1 cellular context compared by ENCODE assay signal in the genomic region with DNA sequence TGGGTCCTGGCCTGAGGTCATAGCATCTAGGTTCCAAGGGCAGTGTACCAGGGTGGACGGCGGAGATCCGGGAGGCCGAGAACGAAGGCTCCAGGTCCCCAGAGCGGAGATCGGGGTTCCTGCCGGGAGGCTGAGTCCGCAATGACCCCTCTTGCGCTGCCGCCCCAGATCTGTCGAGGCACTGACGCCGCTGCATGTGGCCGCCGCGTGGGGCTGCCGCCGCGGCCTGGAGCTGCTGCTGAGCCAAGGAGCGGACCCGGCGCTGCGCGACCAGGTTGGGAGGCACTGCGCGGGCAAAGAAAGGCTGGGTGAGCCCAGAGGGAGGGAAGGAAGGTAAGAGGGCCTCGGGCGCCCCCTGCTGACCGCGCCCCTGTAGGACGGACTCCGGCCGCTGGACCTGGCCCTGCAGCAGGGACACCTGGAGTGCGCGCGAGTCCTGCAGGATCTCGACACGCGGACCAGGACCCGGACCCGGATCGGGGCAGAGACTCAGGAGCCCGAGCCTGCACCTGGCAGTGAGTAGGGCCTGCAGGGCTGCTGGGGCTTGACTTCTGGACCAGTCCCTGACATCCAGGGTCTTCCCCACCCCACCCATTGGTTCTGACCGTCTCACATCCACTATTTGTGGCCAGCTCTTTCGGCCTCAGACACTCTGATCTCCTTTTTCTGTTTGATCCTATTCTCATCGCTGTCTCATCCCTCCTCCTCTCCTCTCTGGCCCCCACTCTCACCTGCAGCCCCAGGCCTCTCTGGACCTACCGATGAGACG.
A peak's percentile ranks its signal among the peaks of the same experiment; 100 is the strongest.
TF ChIP-seq lines count a peak whose summit lies in the region.

No MANE protein-coding gene starts in this region.

TF ChIP-seq in SK-N-SH, 30 proteins besides CTCF, POLR2A, EP300 and RAD21 (continued from another document):
- peak; percentile 73 for TF ChIP-seq MXI1 (IDR thresholded peaks at IDR 0.05; ENCODE audit: low read depth, low read length)
- TF ChIP-seq SMC3 (IDR thresholded peaks at IDR 0.05; ENCODE audit: low read depth, low read length): peak; percentile 88
- TF ChIP-seq USF2 (IDR thresholded peaks at IDR 0.05; ENCODE audit: borderline replicate concordance, low read depth, low read length): no peak
- TF ChIP-seq RCOR1 (IDR thresholded peaks at IDR 0.05; ENCODE audit: low read length): 0 out of 2 replicates have a peak, but pooled peaks have one; percentile 8
- peak; percentile 91 for TF ChIP-seq MAX (IDR thresholded peaks at IDR 0.05; ENCODE audit: low read depth)
